1 cellular context compared by ENCODE assay signal in the genomic region with DNA sequence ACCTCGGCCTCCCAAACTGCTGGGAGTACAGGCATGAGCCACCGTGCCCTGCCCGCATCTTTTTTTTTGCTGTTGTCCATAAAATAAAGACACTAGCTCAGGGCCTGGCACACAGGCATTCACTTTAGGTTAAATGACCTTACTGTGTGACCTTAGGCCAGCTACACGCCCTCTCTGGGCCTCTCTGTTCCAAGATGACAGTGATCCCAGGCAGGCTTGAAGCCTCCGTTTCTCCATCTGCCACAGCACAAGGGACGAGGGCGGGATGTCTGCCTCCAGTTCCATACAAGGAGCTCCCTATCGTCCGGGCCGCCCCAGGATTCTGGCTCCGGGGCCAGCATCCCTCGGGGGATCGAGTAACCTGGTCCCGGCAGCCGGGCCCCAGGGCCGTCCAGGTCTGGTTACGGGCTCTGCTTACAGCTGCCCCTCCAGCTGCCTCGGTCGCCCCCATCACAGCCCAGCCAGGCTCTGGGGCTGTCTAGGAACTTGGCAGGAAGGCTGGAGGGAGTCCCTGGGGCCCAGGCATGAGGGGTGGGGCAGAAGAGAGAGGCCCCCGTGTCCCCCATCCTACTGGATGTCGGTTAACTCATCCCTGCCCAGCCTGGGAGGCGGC.
A peak's percentile ranks its signal among the peaks of the same experiment; 100 is the strongest.
TF ChIP-seq lines count a peak whose summit lies in the region.

No MANE protein-coding gene starts in this region.

TF ChIP-seq in K562, 482 proteins besides CTCF, POLR2A, EP300 and RAD21 (continued from another document and continues in another):
- TF ChIP-seq CHAMP1 (IDR thresholded peaks at IDR 0.05) (no peak), ZNF445 (CRISPR knock-in tag; IDR thresholded peaks at IDR 0.05; ENCODE audit: low read depth) (no peak), SMARCA5 (IDR thresholded peaks at IDR 0.05) (0 out of 2 replicates have a peak, but pooled peaks have one; percentile 49), NFE2 (IDR thresholded peaks at IDR 0.05; ENCODE audit: low read depth) (no peak), ZNF76 (CRISPR knock-in tag; IDR thresholded peaks at IDR 0.05; ENCODE audit: borderline replicate concordance) (no peak), FOXA1 (IDR thresholded peaks at IDR 0.05; ENCODE audit: borderline replicate concordance) (no peak), TBP (optimal IDR thresholded peaks at IDR 0.05; ENCODE audit: low read depth, low read length) (no peak), ARID2 (IDR thresholded peaks at IDR 0.05) (no peak), ESRRB (CRISPR knock-in tag; IDR thresholded peaks at IDR 0.05; ENCODE audit: borderline replicate concordance) (no peak), EP400 (IDR thresholded peaks at IDR 0.05) (no peak), ZNF518B (CRISPR knock-in tag; IDR thresholded peaks at IDR 0.05) (no peak), TCF7 (IDR thresholded peaks at IDR 0.05; ENCODE audit: borderline replicate concordance) (no peak), HEY1 (CRISPR knock-in tag; IDR thresholded peaks at IDR 0.05; ENCODE audit: borderline replicate concordance) (no peak), RBBP5 (IDR thresholded peaks at IDR 0.05; ENCODE audit: borderline replicate concordance, insufficient read depth, low read length, poor library complexity, severe bottlenecking) (no peak), VEZF1 (CRISPR knock-in tag; IDR thresholded peaks at IDR 0.05) (no peak), POLR3A (IDR thresholded peaks at IDR 0.05; ENCODE audit: borderline replicate concordance, extremely low read depth, insufficient read depth, insufficient read length) (no peak), ZHX1 (conservative IDR thresholded peaks at IDR 0.05; ENCODE audit: low read length) (no peak), PHB (CRISPR knock-in tag; IDR thresholded peaks at IDR 0.05) (no peak), CHCHD3 (CRISPR knock-in tag; IDR thresholded peaks at IDR 0.05) (no peak), ZNF224 (CRISPR knock-in tag; IDR thresholded peaks at IDR 0.05) (no peak), RBFOX2 (IDR thresholded peaks at IDR 0.05; ENCODE audit: low read depth, low read length) (no peak), CREBBP (IDR thresholded peaks at IDR 0.05; ENCODE audit: low read depth, low read length) (no peak), STAT6 (CRISPR knock-in tag; IDR thresholded peaks at IDR 0.05) (no peak), CREM (IDR thresholded peaks at IDR 0.05; ENCODE audit: low read depth) (no peak), SUPT5H (IDR thresholded peaks at IDR 0.05) (no peak), KDM4B (IDR thresholded peaks at IDR 0.05; ENCODE audit: borderline replicate concordance in 2 of 2, low read depth in 1 of 2) (no peak), ZNF780A (CRISPR knock-in tag; IDR thresholded peaks at IDR 0.05) (no peak), BCOR (IDR thresholded peaks at IDR 0.05) (peak; percentile 79), KDM2B (CRISPR knock-in tag; IDR thresholded peaks at IDR 0.05) (no peak), MTA2 (IDR thresholded peaks at IDR 0.05; ENCODE audit: low read depth) (no peak), RBM25 (IDR thresholded peaks at IDR 0.05; ENCODE audit: low read depth, low read length, severe bottlenecking) (peak; percentile 37), ZSCAN32 (CRISPR knock-in tag; IDR thresholded peaks at IDR 0.05) (no peak), CBFA2T3 (IDR thresholded peaks at IDR 0.05) (no peak), MYC (IDR thresholded peaks at IDR 0.05; ENCODE audit: low read depth, low read length) (no peak), MYC (CRISPR knock-in tag; IDR thresholded peaks at IDR 0.05; ENCODE audit: borderline replicate concordance, low read depth) (no peak), NCOA6 (IDR thresholded peaks at IDR 0.05) (no peak), MCM5 (IDR thresholded peaks at IDR 0.05; ENCODE audit: low read depth) (no peak)
- TF ChIP-seq, protein P1, sequence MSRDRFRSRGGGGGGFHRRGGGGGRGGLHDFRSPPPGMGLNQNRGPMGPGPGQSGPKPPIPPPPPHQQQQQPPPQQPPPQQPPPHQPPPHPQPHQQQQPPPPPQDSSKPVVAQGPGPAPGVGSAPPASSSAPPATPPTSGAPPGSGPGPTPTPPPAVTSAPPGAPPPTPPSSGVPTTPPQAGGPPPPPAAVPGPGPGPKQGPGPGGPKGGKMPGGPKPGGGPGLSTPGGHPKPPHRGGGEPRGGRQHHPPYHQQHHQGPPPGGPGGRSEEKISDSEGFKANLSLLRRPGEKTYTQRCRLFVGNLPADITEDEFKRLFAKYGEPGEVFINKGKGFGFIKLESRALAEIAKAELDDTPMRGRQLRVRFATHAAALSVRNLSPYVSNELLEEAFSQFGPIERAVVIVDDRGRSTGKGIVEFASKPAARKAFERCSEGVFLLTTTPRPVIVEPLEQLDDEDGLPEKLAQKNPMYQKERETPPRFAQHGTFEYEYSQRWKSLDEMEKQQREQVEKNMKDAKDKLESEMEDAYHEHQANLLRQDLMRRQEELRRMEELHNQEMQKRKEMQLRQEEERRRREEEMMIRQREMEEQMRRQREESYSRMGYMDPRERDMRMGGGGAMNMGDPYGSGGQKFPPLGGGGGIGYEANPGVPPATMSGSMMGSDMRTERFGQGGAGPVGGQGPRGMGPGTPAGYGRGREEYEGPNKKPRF (IDR thresholded peaks at IDR 0.05; ENCODE audit: low read depth, low read length): no peak
- TF ChIP-seq, protein P2, sequence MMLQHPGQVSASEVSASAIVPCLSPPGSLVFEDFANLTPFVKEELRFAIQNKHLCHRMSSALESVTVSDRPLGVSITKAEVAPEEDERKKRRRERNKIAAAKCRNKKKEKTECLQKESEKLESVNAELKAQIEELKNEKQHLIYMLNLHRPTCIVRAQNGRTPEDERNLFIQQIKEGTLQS (IDR thresholded peaks at IDR 0.05): no peak
- TF ChIP-seq, protein P2 (CRISPR knock-in tag; conservative IDR thresholded peaks at IDR 0.05): no peak
- TF ChIP-seq, protein P3, sequence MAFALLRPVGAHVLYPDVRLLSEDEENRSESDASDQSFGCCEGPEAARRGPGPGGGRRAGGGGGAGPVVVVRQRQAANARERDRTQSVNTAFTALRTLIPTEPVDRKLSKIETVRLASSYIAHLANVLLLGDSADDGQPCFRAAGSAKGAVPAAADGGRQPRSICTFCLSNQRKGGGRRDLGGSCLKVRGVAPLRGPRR (CRISPR knock-in tag; IDR thresholded peaks at IDR 0.05): no peak
- TF ChIP-seq, protein P4, sequence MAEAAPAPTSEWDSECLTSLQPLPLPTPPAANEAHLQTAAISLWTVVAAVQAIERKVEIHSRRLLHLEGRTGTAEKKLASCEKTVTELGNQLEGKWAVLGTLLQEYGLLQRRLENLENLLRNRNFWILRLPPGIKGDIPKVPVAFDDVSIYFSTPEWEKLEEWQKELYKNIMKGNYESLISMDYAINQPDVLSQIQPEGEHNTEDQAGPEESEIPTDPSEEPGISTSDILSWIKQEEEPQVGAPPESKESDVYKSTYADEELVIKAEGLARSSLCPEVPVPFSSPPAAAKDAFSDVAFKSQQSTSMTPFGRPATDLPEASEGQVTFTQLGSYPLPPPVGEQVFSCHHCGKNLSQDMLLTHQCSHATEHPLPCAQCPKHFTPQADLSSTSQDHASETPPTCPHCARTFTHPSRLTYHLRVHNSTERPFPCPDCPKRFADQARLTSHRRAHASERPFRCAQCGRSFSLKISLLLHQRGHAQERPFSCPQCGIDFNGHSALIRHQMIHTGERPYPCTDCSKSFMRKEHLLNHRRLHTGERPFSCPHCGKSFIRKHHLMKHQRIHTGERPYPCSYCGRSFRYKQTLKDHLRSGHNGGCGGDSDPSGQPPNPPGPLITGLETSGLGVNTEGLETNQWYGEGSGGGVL (CRISPR knock-in tag; IDR thresholded peaks at IDR 0.05): no peak
